1 cellular context compared by ENCODE assay signal in the genomic region with DNA sequence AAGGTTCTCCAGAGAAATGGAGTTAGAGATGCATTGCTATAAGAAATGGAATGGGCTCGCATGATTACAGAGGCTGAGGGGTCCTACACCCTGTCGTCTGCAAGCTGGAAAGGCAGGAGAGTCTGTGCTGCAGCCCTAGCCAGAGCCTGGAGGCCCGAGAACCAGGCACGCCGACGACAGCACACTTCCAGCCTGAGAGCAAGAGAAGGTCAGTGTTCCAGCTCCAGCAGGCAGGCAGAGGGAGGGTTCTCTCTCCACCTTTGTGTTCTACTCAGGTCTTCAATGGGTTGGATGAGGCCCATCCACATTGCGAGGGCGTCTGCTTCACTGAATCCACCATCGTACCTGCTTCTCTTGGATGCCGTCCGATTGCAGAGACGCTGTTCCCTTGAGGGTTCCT.
TF ChIP-seq lines count a peak whose summit lies in the region.

No MANE protein-coding gene starts in this region.

TF ChIP-seq in HepG2, 621 proteins besides CTCF, POLR2A, EP300 and RAD21:
- TF ChIP-seq SOX13 (IDR thresholded peaks at IDR 0.05) (no peak), SOX13 (CRISPR knock-in tag; conservative IDR thresholded peaks at IDR 0.05 in 1 of 2, IDR thresholded peaks at IDR 0.05 in 1 of 2) (no peak), FOXK1 (CRISPR knock-in tag; IDR thresholded peaks at IDR 0.05; ENCODE audit: borderline replicate concordance, low read depth) (no peak), PRMT3 (CRISPR knock-in tag; IDR thresholded peaks at IDR 0.05; ENCODE audit: borderline replicate concordance, low read depth) (no peak), ZFX (CRISPR knock-in tag; IDR thresholded peaks at IDR 0.05; ENCODE audit: low read depth) (peak; percentile 7; the same call in 1 of the 2 replicates), ZMYM4 (CRISPR knock-in tag; IDR thresholded peaks at IDR 0.05) (peak; percentile 22; the same call in 1 of the 2 replicates)
